19 cellular contexts compared by ENCODE assay signal in genomic region chr10:78475501-78475900, GRCh38.
DNase-seq lines count a peak whose midpoint lies in the region; ATAC-seq, FAIRE-seq and TF ChIP-seq lines count a peak whose summit lies in the region.
"Had no signal": no experiment of that assay in that cellular context is flagged by ENCODE, and none has a peak within 500 bp of the region (broad histone marks: within the 10 kb centered on the region; RNA-seq: fewer than 3 reads in every experiment).

No MANE protein-coding gene starts in this region.

- no peaks in the 10 kb centered on the region for H3K36me3 Mint-ChIP-seq in neural crest cell (ENCODE audit: low read depth)
- H3K36me3 Mint-ChIP-seq in immature natural killer cell, result no peaks in the 10 kb centered on the region

- intact Hi-C loops in HepG2 (cut with micrococcal nuclease; ENCODE audit: unreplicated experiment) (no loop called here), right lobe of liver (cut with DNase I) (no loop called here), mammary epithelial cell (cut with micrococcal nuclease) (no loop called here)

- H3K79me2 ChIP-seq in HepG2 (ENCODE audit: insufficient read depth, low read length), result no peaks in the 10 kb centered on the region
- H3K79me2 ChIP-seq in mammary epithelial cell (ENCODE audit: insufficient read depth, low read length), result no peaks in the 10 kb centered on the region

- TF ChIP-seq EP300 in HepG2 (IDR thresholded peaks at IDR 0.05; ENCODE audit: low read depth in 2 of 2, low read length in 2 of 2) (no peak), HepG2 (CRISPR knock-in tag; IDR thresholded peaks at IDR 0.05; ENCODE audit: borderline replicate concordance) (no peak)

- H3K36me3 ChIP-seq in HepG2 (replicated peaks in 1 of 2; ENCODE audit: control insufficient read depth in 1 of 2, insufficient read depth in 2 of 2, low read length in 2 of 2), result no peaks in the 10 kb centered on the region
- no peaks in the 10 kb centered on the region for H3K36me3 ChIP-seq in right lobe of liver
- H3K36me3 ChIP-seq in mammary epithelial cell (ENCODE audit: insufficient read depth, low read length), result no peaks in the 10 kb centered on the region
- H3K36me3 ChIP-seq: HAP-1, MG63 had no signal

- H3K4me3 ChIP-seq in HepG2 (replicated peaks in 1 of 3; ENCODE audit: insufficient read depth in 1 of 3, low read depth in 2 of 3, low read length in 3 of 3), result no peak overlapping the region
- no peak overlapping the region for H3K4me3 ChIP-seq in right lobe of liver
- H3K4me3 ChIP-seq in mammary epithelial cell (replicated peaks in 1 of 3; ENCODE audit: insufficient read depth in 1 of 3, low read depth in 2 of 3, low read length in 3 of 3), result no peak overlapping the region
- H3K4me3 ChIP-seq: A549, HAP-1, MG63 had no signal

- FAIRE-seq in HepG2 (lab: Jason Lieb, UNC), result no peak
- FAIRE-seq: A549 had no signal

- H3K27me3 ChIP-seq in HepG2 (ENCODE audit: control insufficient read depth in 1 of 2, insufficient read depth in 2 of 2, low read length in 2 of 2), result no peaks in the 10 kb centered on the region
- no peaks in the 10 kb centered on the region for H3K27me3 ChIP-seq in right lobe of liver
- peaks cover 2% of the 10 kb centered on the region for H3K27me3 ChIP-seq in mammary epithelial cell (ENCODE audit: insufficient read depth, low read length)
- H3K27me3 ChIP-seq: MG63 had no signal

- H3K4me1 Mint-ChIP-seq in neural crest cell (peaks cover 52% of the 10 kb centered on the region), immature natural killer cell (peaks cover 1 to 8% of the 10 kb centered on the region in 2 donors)

- H3K4me2 ChIP-seq in HepG2 (ENCODE audit: low read depth, low read length) (no peak overlapping the region), mammary epithelial cell (ENCODE audit: insufficient read depth, low read depth, low read length) (no peak overlapping the region)
- H3K4me2 ChIP-seq: A549 had no signal

- no peak for TF ChIP-seq POLR2A in HepG2 (IDR thresholded peaks at IDR 0.05; ENCODE audit: insufficient read depth in 1 of 2, low read depth in 2 of 2, low read length in 2 of 2)
- no peak for TF ChIP-seq POLR2A in right lobe of liver (IDR thresholded peaks at IDR 0.05)

- DNase-seq in HepG2 (ENCODE audit: low spot score) (peak; percentile 57), right lobe of liver (no peak), neural crest cell (ENCODE audit: low read depth, low spot score) (no peak), immature natural killer cell (no peak), mammary epithelial cell (no peak)
- DNase-seq: Caco-2, DMS153, EL, Karpas-422, MG63, NCI-H1092, NCI-H2081 treated with DMSO at 0.1 percent for 48 hours, NCI-H510A treated with DMSO at 0.1 percent for 48 hours, SHP77 had no signal

- ATAC-seq in HepG2, result no peak
- ATAC-seq in right lobe of liver, result no peak
- ATAC-seq in GM21619 (IDR thresholded peaks at IDR 0.05; ENCODE audit: unreplicated experiment), result no peak
- no peak for ATAC-seq in GM21515 (IDR thresholded peaks at IDR 0.05; ENCODE audit: unreplicated experiment)
- ATAC-seq: A549 had no signal

- CTCF ChIA-PET in HepG2 (lab: Yijun Ruan, JAX; ENCODE audit: low intra/inter-chr PET ratio, low total read pairs) (no interaction called here), mammary epithelial cell (lab: Charles Lee; ENCODE audit: low non-redundant PET) (no interaction called here)

- peak overlapping the region; percentile 85 for H3K27ac Mint-ChIP-seq in neural crest cell (ENCODE audit: unreplicated experiment)
- no peak overlapping the region for H3K27ac Mint-ChIP-seq in immature natural killer cell

- no peak overlapping the region for H3K4me3 Mint-ChIP-seq in neural crest cell
- H3K4me3 Mint-ChIP-seq in immature natural killer cell, result no peak overlapping the region

- H3K9me3 Mint-ChIP-seq in neural crest cell (no peaks in the 10 kb centered on the region), immature natural killer cell (no peaks in the 10 kb centered on the region)

- H3K27me3 Mint-ChIP-seq in neural crest cell (ENCODE audit: low read depth) (no peaks in the 10 kb centered on the region), immature natural killer cell (ENCODE audit: low read depth in 3 of 3) (peaks cover 3 to 8% (median 4%) of the 10 kb centered on the region in 3 donors)

- H3K9me3 ChIP-seq in HepG2 (ENCODE audit: low read length) (no peaks in the 10 kb centered on the region), right lobe of liver (no peaks in the 10 kb centered on the region), mammary epithelial cell (replicated peaks; ENCODE audit: insufficient read depth, low read length) (no peaks in the 10 kb centered on the region)
- H3K9me3 ChIP-seq: A549, Caco-2, HAP-1, MG63 had no signal

- no peak for TF ChIP-seq RAD21 in HepG2 (CRISPR knock-in tag; IDR thresholded peaks at IDR 0.05)

- H3K4me1 ChIP-seq in HepG2 (ENCODE audit: insufficient read depth, low read length), result peaks cover 57% of the 10 kb centered on the region
- no peaks in the 10 kb centered on the region for H3K4me1 ChIP-seq in right lobe of liver
- H3K4me1 ChIP-seq in mammary epithelial cell (ENCODE audit: insufficient read depth, low read length), result no peaks in the 10 kb centered on the region
- H3K4me1 ChIP-seq: A549, HAP-1 had no signal

- no peak overlapping the region for H3K27ac ChIP-seq in HepG2 (ENCODE audit: extremely low read length, insufficient read depth, low read length)
- no peak overlapping the region for H3K27ac ChIP-seq in right lobe of liver
- H3K27ac ChIP-seq in cingulate gyrus (ENCODE audit: low read depth, low read length), result peak overlapping the region; percentile 8
- H3K27ac ChIP-seq in mammary epithelial cell (ENCODE audit: insufficient read depth, low read depth, low read length), result no peak overlapping the region
- H3K27ac ChIP-seq: A549 had no signal

- H2AFZ ChIP-seq in HepG2 (ENCODE audit: low read length) (no peak overlapping the region), mammary epithelial cell (ENCODE audit: low read depth, low read length) (no peak overlapping the region)

- H3K9ac ChIP-seq in HepG2 (ENCODE audit: insufficient read depth, low read depth, low read length) (no peak overlapping the region), mammary epithelial cell (ENCODE audit: insufficient read depth, low read length) (no peak overlapping the region)

- 82% methylated on average over 6 of the region's 6 CpGs for WGBS in HepG2 (ENCODE audit: low lambda C conversion rate)
- 50% methylated on average over 1 of the region's 6 CpGs for WGBS in right lobe of liver (ENCODE audit: insufficient coverage, low coverage, low lambda C conversion rate, missing lambda C conversion rate)
- WGBS in mammary epithelial cell (ENCODE audit: low coverage, missing lambda C conversion rate), result 17% methylated on average over 5 of the region's 6 CpGs

- BruUV-seq in HepG2 (replicated peaks; lab: Mats Ljungman, UMichigan) (no TSS peak), mammary epithelial cell (replicated peaks; lab: Mats Ljungman, UMichigan) (no TSS peak)

- POLR2A ChIA-PET in HepG2 (lab: Yijun Ruan, JAX), result no interaction called here

- no peak for TF ChIP-seq CTCF in HepG2 (CRISPR knock-in tag; IDR thresholded peaks at IDR 0.05)
- no peak for TF ChIP-seq CTCF in right lobe of liver (IDR thresholded peaks at IDR 0.05)
- no peak for TF ChIP-seq CTCF in neural crest cell (conservative IDR thresholded peaks at IDR 0.05)
- no peak for TF ChIP-seq CTCF in mammary epithelial cell (conservative IDR thresholded peaks at IDR 0.05 in 1 of 2, IDR thresholded peaks at IDR 0.05 in 1 of 2; ENCODE audit: extremely low read depth in 1 of 2, insufficient read depth in 1 of 2, low read depth in 1 of 2, low read length in 2 of 2)

- H4K20me1 ChIP-seq in HepG2 (ENCODE audit: insufficient read depth, low read length) (no peaks in the 10 kb centered on the region), mammary epithelial cell (ENCODE audit: insufficient read depth, low read length) (no peaks in the 10 kb centered on the region)

- in situ Hi-C loops in HepG2 (cut with HindIII; ENCODE audit: extremely low pct_ligation_motif_present, low pct_unique_long_range_greater_than_20kb), result no loop called here
- in situ Hi-C loops in mammary epithelial cell (cut with MboI; ENCODE audit: low sequenced_read_pairs in 2 of 2), result no loop called here

- dilution Hi-C loops in mammary epithelial cell (cut with HindIII; ENCODE audit: low sequenced_read_pairs), result loop anchor here (5.0 kb wide), 1 partner anchor 102 kb away; no protein-coding TSS in a partner anchor

TF ChIP-seq in HepG2, 621 proteins besides CTCF, POLR2A, EP300 and RAD21:
- TF ChIP-seq ZNF768 (CRISPR knock-in tag; IDR thresholded peaks at IDR 0.05), result no peak
- no peak for TF ChIP-seq NCOA5 (CRISPR knock-in tag; IDR thresholded peaks at IDR 0.05)
- peak; percentile 57 for TF ChIP-seq ZBTB33 (CRISPR knock-in tag; IDR thresholded peaks at IDR 0.05)
